11 cellular contexts compared by ENCODE assay signal in genomic region chr12:48965447-48965846, GRCh38. TPM values are rescaled to one million over a fixed set of nuclear protein-coding genes. Genes with fewer than 3 reads are reported as not detected.
DNase-seq lines count a peak whose midpoint lies in the region; ATAC-seq and TF ChIP-seq lines count a peak whose summit lies in the region.
"Had no signal": no experiment of that assay in that cellular context is flagged by ENCODE, and none has a peak within 500 bp of the region (broad histone marks: within the 10 kb centered on the region; RNA-seq: fewer than 3 reads in every experiment).

No MANE protein-coding gene starts in this region.

- no peak overlapping the region for H2BK12ac ChIP-seq in mesenchymal stem cell (ENCODE audit: low read length in 2 of 2)

- H4K91ac ChIP-seq in mesenchymal stem cell (ENCODE audit: low read length): no peak overlapping the region

- no peak overlapping the region for H4K8ac ChIP-seq in mesenchymal stem cell (ENCODE audit: low read length)

- no peak overlapping the region for H3K18ac ChIP-seq in mesenchymal stem cell (ENCODE audit: low read depth in 1 of 2, low read length in 2 of 2)

- peak; percentile 67 for TF ChIP-seq CTCF in brain microvascular endothelial cell (IDR thresholded peaks at IDR 0.05; ENCODE audit: low read depth, low read length, missing control alignments)

- no peak overlapping the region for H2BK5ac ChIP-seq in mesenchymal stem cell (ENCODE audit: low read depth, low read length, poor library complexity, severe bottlenecking)

- no peak overlapping the region for H3K23ac ChIP-seq in mesenchymal stem cell (ENCODE audit: low read length in 2 of 2)

- no peak overlapping the region for H2BK120ac ChIP-seq in mesenchymal stem cell (ENCODE audit: low read depth, low read length)

- H3K14ac ChIP-seq in mesenchymal stem cell (ENCODE audit: low read length in 2 of 2): no peak overlapping the region

- H3K27me3 ChIP-seq in BLaER1 (peaks cover 56% of the 10 kb centered on the region), HUES48 (ENCODE audit: control insufficient read depth, insufficient read depth, low read length) (peaks cover 43% of the 10 kb centered on the region), brain microvascular endothelial cell (replicated peaks) (peaks cover 26% of the 10 kb centered on the region), mesenchymal stem cell (ENCODE audit: control insufficient read depth in 1 of 2, insufficient read depth in 1 of 2, low read length in 2 of 2) (peaks cover 63 to 64% of the 10 kb centered on the region in 2 experiments)

- no peaks in the 10 kb centered on the region for H3K79me1 ChIP-seq in mesenchymal stem cell (replicated peaks; ENCODE audit: low read length, poor library complexity, severe bottlenecking)

- H3K4me2 ChIP-seq in BLaER1 (0 out of 2 replicates have a peak overlapping the region, but pooled peaks have one; percentile 37), mesenchymal stem cell (ENCODE audit: low read length, poor library complexity, severe bottlenecking) (no peak overlapping the region)

- H2BK15ac ChIP-seq in mesenchymal stem cell (ENCODE audit: low read depth, poor library complexity, severe bottlenecking): no peak overlapping the region

- DNase-seq in brain microvascular endothelial cell (no peak), mesenchymal stem cell (peak; percentile 48), medulla oblongata (ENCODE audit: extremely low spot score) (no peak), cardiac septum (ENCODE audit: low spot score) (no peak)
- DNase-seq: activated CD4-positive, alpha-beta T cell treated with anti-CD3 and anti-CD28 coated beads for 48 hours; amniotic stem cell had no signal

- no peaks in the 10 kb centered on the region for H3K9me3 ChIP-seq in BLaER1
- H3K9me3 ChIP-seq in HUES48 (ENCODE audit: control insufficient read depth, insufficient read depth, low read length): no peaks in the 10 kb centered on the region
- no peaks in the 10 kb centered on the region for H3K9me3 ChIP-seq in mesenchymal stem cell (ENCODE audit: control insufficient read depth, low read length)

- H3K27ac ChIP-seq in BLaER1: no peak overlapping the region
- H3K27ac ChIP-seq in HUES48 (ENCODE audit: low read depth, low read length): peak overlapping the region; percentile 88
- no peak overlapping the region for H3K27ac ChIP-seq in brain microvascular endothelial cell
- no peak overlapping the region for H3K27ac ChIP-seq in mesenchymal stem cell (ENCODE audit: low read length, poor library complexity, severe bottlenecking)

- intact Hi-C loops in cardiac septum (cut with DNase I): no loop called here

- no peak overlapping the region for H3K9ac ChIP-seq in BLaER1
- H3K9ac ChIP-seq in HUES48 (ENCODE audit: low read depth, low read length): no peak overlapping the region
- H3K9ac ChIP-seq in mesenchymal stem cell (ENCODE audit: low read length): no peak overlapping the region

- H3K4me3 ChIP-seq in BLaER1: no peak overlapping the region
- H3K4me3 ChIP-seq in HUES48 (ENCODE audit: low read depth, low read length): peak overlapping the region; percentile 25
- H3K4me3 ChIP-seq in brain microvascular endothelial cell (ENCODE audit: low read depth, low read length): no peak overlapping the region
- no peak overlapping the region for H3K4me3 ChIP-seq in mesenchymal stem cell (ENCODE audit: insufficient read depth in 1 of 2, low read depth in 1 of 2, low read length in 2 of 2)

- H3K4ac ChIP-seq in mesenchymal stem cell (ENCODE audit: low read depth in 1 of 2, low read length in 2 of 2): no peak overlapping the region

- no peaks in the 10 kb centered on the region for H3K36me3 ChIP-seq in BLaER1
- no peaks in the 10 kb centered on the region for H3K36me3 ChIP-seq in HUES48 (ENCODE audit: control insufficient read depth, insufficient read depth, low read length)
- H3K36me3 ChIP-seq in brain microvascular endothelial cell (replicated peaks): no peaks in the 10 kb centered on the region
- no peaks in the 10 kb centered on the region for H3K36me3 ChIP-seq in mesenchymal stem cell (ENCODE audit: control insufficient read depth in 1 of 2, insufficient read depth in 2 of 2, low read depth in 1 of 2, low read length in 2 of 2)

- H3K4me1 ChIP-seq in BLaER1 (peaks cover 24% of the 10 kb centered on the region), HUES48 (ENCODE audit: control insufficient read depth, insufficient read depth, low read length) (peaks cover 45% of the 10 kb centered on the region), mesenchymal stem cell (ENCODE audit: control insufficient read depth, insufficient read depth, low read depth, low read length) (peaks cover 20% of the 10 kb centered on the region)

- no peak overlapping the region for H2AK5ac ChIP-seq in mesenchymal stem cell (ENCODE audit: low read length, severe bottlenecking)

- peaks cover 27% of the 10 kb centered on the region for H4K20me1 ChIP-seq in BLaER1

- ATAC-seq in GM19328 (IDR thresholded peaks at IDR 0.05; ENCODE audit: unreplicated experiment): no peak
- no peak for ATAC-seq in HG02938 (IDR thresholded peaks at IDR 0.05; ENCODE audit: unreplicated experiment)
- ATAC-seq: natural killer cell treated with Interleukin-12 subunit alpha and Interleukin-12 subunit beta and Interleukin-15 and Interleukin-18, amount 100 ng/mL, for 72 hours had no signal

- in situ Hi-C loops in brain microvascular endothelial cell (cut with HindIII; ENCODE audit: low pct_ligation_motif_present, low sequenced_read_pairs): no loop called here

- no peak overlapping the region for H2AFZ ChIP-seq in mesenchymal stem cell (ENCODE audit: low read depth, low read length)

RNA-seq across cellular contexts. Expression of gene WNT10B, which starts 6.1 kb away (rescaled TPM):
- 0.11 TPM for polyA plus RNA-seq in mesenchymal stem cell (2013, experiment 1 of 2)
- polyA plus RNA-seq in mesenchymal stem cell (2013, experiment 2 of 2): 0.04 TPM
- 0.16 TPM for total RNA-seq in cardiac septum

RNA-seq across cellular contexts. Expression of gene ARF3, which starts 8.2 kb away (rescaled TPM):
- 112 TPM for polyA plus RNA-seq in mesenchymal stem cell (2013, experiment 1 of 2)
- 114 TPM for polyA plus RNA-seq in mesenchymal stem cell (2013, experiment 2 of 2)
- 59.5 TPM for total RNA-seq in cardiac septum

RNA-seq across cellular contexts. Expression of gene WNT1, which starts 12.7 kb away (rescaled TPM):
- not detected for polyA plus RNA-seq in mesenchymal stem cell (2013, experiment 1 of 2)
- polyA plus RNA-seq in mesenchymal stem cell (2013, experiment 2 of 2): not detected
- not detected for total RNA-seq in cardiac septum
- total RNA-seq: natural killer cell treated with Interleukin-12 subunit alpha and Interleukin-12 subunit beta and Interleukin-15 and Interleukin-18, amount 100 ng/mL, for 72 hours had no signal

RNA-seq across cellular contexts. Expression of gene DDN, which starts 33.7 kb away (rescaled TPM):
- polyA plus RNA-seq in mesenchymal stem cell (2013, experiment 1 of 2): 0.17 TPM
- polyA plus RNA-seq in mesenchymal stem cell (2013, experiment 2 of 2): 0.19 TPM
- 1.00 TPM for total RNA-seq in cardiac septum

RNA-seq across cellular contexts. Expression of gene FKBP11, which starts 40.2 kb away (rescaled TPM):
- 131 TPM for polyA plus RNA-seq in mesenchymal stem cell (2013, experiment 1 of 2)
- polyA plus RNA-seq in mesenchymal stem cell (2013, experiment 2 of 2): 138 TPM
- total RNA-seq in cardiac septum: 5.5 TPM
